ENCODE assay signal across 12 cellular contexts in the genomic region with DNA sequence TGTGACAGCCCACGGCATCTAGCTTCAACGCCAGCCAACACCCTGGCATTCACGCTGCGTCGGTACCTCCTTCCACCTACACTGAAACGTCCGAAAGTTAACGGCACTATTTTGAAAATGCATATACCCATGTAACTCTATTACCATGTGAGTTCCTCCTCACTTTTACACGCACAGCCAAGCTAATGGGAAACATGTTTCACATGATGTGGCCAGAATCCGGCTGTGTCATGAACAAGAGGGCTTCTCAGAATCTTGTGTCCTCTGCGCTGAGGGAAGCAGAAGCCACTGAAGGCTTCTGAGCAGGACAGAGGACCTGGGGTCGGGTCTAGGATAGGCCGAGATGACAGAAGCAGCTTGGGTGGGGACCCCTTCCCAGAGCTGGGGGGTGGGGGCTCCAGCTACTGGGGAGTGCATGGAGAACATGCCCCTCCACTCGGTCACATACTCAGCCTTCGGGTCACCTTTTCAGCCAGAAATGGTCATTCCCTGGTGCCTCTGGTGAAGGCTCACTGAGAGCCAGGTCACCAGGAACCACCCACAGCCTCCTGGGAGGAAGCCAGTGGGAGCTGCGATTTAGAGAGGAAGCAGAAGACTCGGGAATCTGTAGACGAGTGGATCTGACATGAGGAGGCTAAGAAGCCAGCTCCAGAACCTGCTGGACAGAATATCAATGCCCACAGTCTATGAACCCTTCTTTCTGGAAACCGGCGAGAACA.
"Had no signal": no experiment of that assay in that cellular context is flagged by ENCODE, and none has a peak within 500 bp of the region (broad histone marks: within the 10 kb centered on the region; RNA-seq: fewer than 3 reads in every experiment).

No MANE protein-coding gene starts in this region.

- ATAC-seq: activated CD8-positive, alpha-beta T cell treated with anti-CD3 and anti-CD28 coated beads for 36 hours; stimulated activated memory B cell treated with anti-CD40 and anti-IgM and Interleukin-4, amounts not matched to agents 10 μg/mL and 1 μg/mL and 100 μg/mL, for 72 hours; T-cell had no signal

- H3K9me3 ChIP-seq: breast epithelium had no signal

- DNase-seq: activated CD4-positive, alpha-beta T cell treated with anti-CD3 and anti-CD28 coated beads for 4 hours; activated CD8-positive, alpha-beta memory T cell treated with anti-CD3 and anti-CD28 coated beads, Interleukin-2, amount 50 U/mL, for 48 hours; activated CD8-positive, alpha-beta T cell treated with anti-CD3 and anti-CD28 coated beads for 36 hours; activated naive CD8-positive, alpha-beta T cell treated with anti-CD3 and anti-CD28 coated beads, Interleukin-2, amount 10 ng/mL, durations not matched to agents 7 days and 5 days; aorta; mesendoderm; right cardiac atrium; WERI-Rb-1 had no signal

- H3K27ac Mint-ChIP-seq: activated CD8-positive, alpha-beta T cell treated with anti-CD3 and anti-CD28 coated beads for 36 hours; activated naive CD8-positive, alpha-beta T cell treated with anti-CD3 and anti-CD28 coated beads, Interleukin-2, amount 10 ng/mL, durations not matched to agents 7 days and 5 days; stimulated activated memory B cell treated with anti-CD40 and anti-IgM and Interleukin-4, amounts not matched to agents 10 μg/mL and 1 μg/mL and 100 μg/mL, for 72 hours; T-cell had no signal

- H3K27me3 Mint-ChIP-seq: activated CD8-positive, alpha-beta T cell treated with anti-CD3 and anti-CD28 coated beads for 36 hours; activated naive CD8-positive, alpha-beta T cell treated with anti-CD3 and anti-CD28 coated beads, Interleukin-2, amount 10 ng/mL, durations not matched to agents 7 days and 5 days; stimulated activated memory B cell treated with anti-CD40 and anti-IgM and Interleukin-4, amounts not matched to agents 10 μg/mL and 1 μg/mL and 100 μg/mL, for 72 hours; T-cell had no signal

- H3K4me3 ChIP-seq: hepatocyte had no signal

- H3K36me3 ChIP-seq: breast epithelium, WERI-Rb-1 had no signal

- H3K4me2 ChIP-seq: hepatocyte had no signal

- H3K27ac ChIP-seq: hepatocyte, WERI-Rb-1 had no signal

- H3K4me1 ChIP-seq: breast epithelium had no signal

- H3K4me1 Mint-ChIP-seq: stimulated activated memory B cell treated with anti-CD40 and anti-IgM and Interleukin-4, amounts not matched to agents 10 μg/mL and 1 μg/mL and 100 μg/mL, for 72 hours had no signal

- H3K27me3 ChIP-seq: breast epithelium, hepatocyte had no signal

- H2AFZ ChIP-seq: hepatocyte had no signal

- H3K4me3 Mint-ChIP-seq: activated CD8-positive, alpha-beta T cell treated with anti-CD3 and anti-CD28 coated beads for 36 hours; activated naive CD8-positive, alpha-beta T cell treated with anti-CD3 and anti-CD28 coated beads, Interleukin-2, amount 10 ng/mL, durations not matched to agents 7 days and 5 days; stimulated activated memory B cell treated with anti-CD40 and anti-IgM and Interleukin-4, amounts not matched to agents 10 μg/mL and 1 μg/mL and 100 μg/mL, for 72 hours; T-cell had no signal
